16 cellular contexts compared by ENCODE assay signal in genomic region chr18:45221363-45221762, GRCh38.
DNase-seq lines count a peak whose midpoint lies in the region; ATAC-seq and TF ChIP-seq lines count a peak whose summit lies in the region.
"Had no signal": no experiment of that assay in that cellular context is flagged by ENCODE, and none has a peak within 500 bp of the region (broad histone marks: within the 10 kb centered on the region; RNA-seq: fewer than 3 reads in every experiment).

No MANE protein-coding gene starts in this region.

- H3K4me3 ChIP-seq in brain microvascular endothelial cell (ENCODE audit: low read depth, low read length) (no peak overlapping the region), lower lobe of right lung (no peak overlapping the region)
- H3K4me3 ChIP-seq: HAP-1, left lung, thyroid gland had no signal

- intact Hi-C loops in lower lobe of right lung (cut with DNase I), result no loop called here

- H3K27me3 ChIP-seq in brain microvascular endothelial cell (replicated peaks) (no peaks in the 10 kb centered on the region), lower lobe of right lung (ENCODE audit: low read depth) (no peaks in the 10 kb centered on the region)
- H3K27me3 ChIP-seq: left lung, thyroid gland had no signal

- no peak overlapping the region for H3K27ac ChIP-seq in brain microvascular endothelial cell
- no peak overlapping the region for H3K27ac ChIP-seq in lower lobe of right lung
- H3K27ac ChIP-seq: left lung, thyroid gland had no signal

- in situ Hi-C loops in brain microvascular endothelial cell (cut with HindIII; ENCODE audit: low pct_ligation_motif_present, low sequenced_read_pairs) (no loop called here), GM13977 (cut with MboI; ENCODE audit: low pct_unique_long_range_greater_than_20kb, low sequenced_read_pairs, unreplicated experiment) (loop anchor here (25.0 kb wide), 1 partner anchor 559 kb away; no protein-coding TSS in a partner anchor)

- ATAC-seq in HG02981 (IDR thresholded peaks at IDR 0.05; ENCODE audit: unreplicated experiment) (no peak), lower lobe of right lung (no peak)
- ATAC-seq: left lung; stimulated activated memory B cell treated with anti-CD40 and anti-IgM and Interleukin-4, amounts not matched to agents 10 μg/mL and 1 μg/mL and 100 μg/mL, for 72 hours had no signal

- H3K9me3 ChIP-seq in lower lobe of right lung, result no peaks in the 10 kb centered on the region
- H3K9me3 ChIP-seq: HAP-1, left lung, thyroid gland had no signal

- DNase-seq in AG08396 (ENCODE audit: low spot score) (peak; percentile 69), HS-5 (ENCODE audit: low read depth) (peak; percentile 37), brain microvascular endothelial cell (peak; percentile 86), kidney tubule cell (ENCODE audit: low spot score) (peak; percentile 60), GM13977 (ENCODE audit: low spot score) (no peak), lower lobe of right lung (no peak), SHP77 treated with DMSO at 0.1 percent for 48 hours (lab: John Stamatoyannopoulos, UW) (no peak)
- DNase-seq: activated CD4-positive, alpha-beta T cell treated with anti-CD3 and anti-CD28 coated beads for 4 hours; activated gamma-delta T cell treated with Interleukin-2 at 50 U/mL for 16 hours; endodermal cell; left lung; NCI-H1694 treated with DMSO at 0.1 percent for 48 hours; thyroid gland had no signal

- H3K36me3 ChIP-seq in brain microvascular endothelial cell (replicated peaks) (no peaks in the 10 kb centered on the region), lower lobe of right lung (no peaks in the 10 kb centered on the region)
- H3K36me3 ChIP-seq: HAP-1, left lung, thyroid gland had no signal

- TF ChIP-seq CTCF in brain microvascular endothelial cell (IDR thresholded peaks at IDR 0.05; ENCODE audit: low read depth, low read length, missing control alignments), result no peak
- TF ChIP-seq CTCF in GM13977 (IDR thresholded peaks at IDR 0.05; ENCODE audit: extremely low read depth, insufficient read depth, missing control alignments), result no peak
- no peak for TF ChIP-seq CTCF in lower lobe of right lung (IDR thresholded peaks at IDR 0.05)

- no peaks in the 10 kb centered on the region for H3K4me1 ChIP-seq in lower lobe of right lung
- H3K4me1 ChIP-seq: HAP-1, left lung, thyroid gland had no signal

Comparison
In these comparisons a context has a peak if more than half of its experiments do, and no peak if none do; other contexts are left out.
1. DNase-seq: peak in AG08396 (single experiment), HS-5 (single experiment), brain microvascular endothelial cell (single experiment) and kidney tubule cell (single experiment); none in GM13977 (single experiment), lower lobe of right lung (single experiment) and SHP77 treated with DMSO at 0.1 percent for 48 hours (single experiment).